In the genomic region with DNA sequence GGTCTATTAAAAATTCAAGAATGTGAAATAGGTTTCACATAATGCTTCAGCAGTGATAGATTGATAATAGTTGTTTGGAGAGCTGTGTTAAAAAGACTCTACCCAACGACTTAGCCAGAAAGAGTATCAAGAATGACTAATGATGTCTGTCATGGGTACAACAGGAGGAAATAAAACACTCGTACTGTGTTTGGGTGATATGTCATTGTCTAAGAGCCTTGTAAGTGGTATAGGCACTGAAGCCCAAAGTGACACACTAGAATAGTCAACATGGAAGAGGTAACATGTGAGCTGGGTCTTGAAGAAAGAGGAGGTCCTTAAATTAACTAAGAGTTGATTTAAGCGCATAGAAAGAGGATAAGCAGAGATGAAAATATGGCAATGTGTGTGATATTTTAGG, we compare ENCODE assay signal across 20 cellular contexts.
DNase-seq lines count a peak whose midpoint lies in the region; ATAC-seq, FAIRE-seq and TF ChIP-seq lines count a peak whose summit lies in the region.
"Had no signal": no experiment of that assay in that cellular context is flagged by ENCODE, and none has a peak within 500 bp of the region (broad histone marks: within the 10 kb centered on the region; RNA-seq: fewer than 3 reads in every experiment).

No MANE protein-coding gene starts in this region.

- WGBS in K562 (ENCODE audit: insufficient coverage, low coverage, missing lambda C conversion rate), result 2% methylated on average over 3 of the region's 3 CpGs

- intact Hi-C loops in K562 (cut with micrococcal nuclease), result no loop called here

- H3K36me3 ChIP-seq in K562 (ENCODE audit: control insufficient read depth, insufficient read depth, low read length), result no peaks in the 10 kb centered on the region
- H3K36me3 ChIP-seq: BLaER1 treated with 17β-estradiol and CSF1 and Interleukin-3, amounts not matched to agents 10 nM and 100 nM had no signal

- no peak for TF ChIP-seq CTCF in K562 (IDR thresholded peaks at IDR 0.05 in 2 of 3, conservative IDR thresholded peaks at IDR 0.05 in 1 of 3; ENCODE audit: insufficient read depth in 2 of 3, low read depth in 1 of 3, low read length in 3 of 3)

- ATAC-seq in K562 (no peak), esophagus mucosa (peak; percentile 81), GM21367 (IDR thresholded peaks at IDR 0.05; ENCODE audit: unreplicated experiment) (no peak)
- ATAC-seq: GM12878 had no signal

- CTCF ChIA-PET in K562 (lab: Yijun Ruan, JAX; ENCODE audit: low intra/inter-chr PET ratio), result no interaction called here

- FAIRE-seq in K562 (lab: Jason Lieb, UNC), result no peak
- FAIRE-seq: GM12878, H1, HTR-8/SVneo had no signal

- no peak overlapping the region for H3K27ac ChIP-seq in K562 (ENCODE audit: extremely low read depth, low read depth, low read length)
- H3K27ac ChIP-seq: BLaER1 treated with 17β-estradiol and CSF1 and Interleukin-3, amounts not matched to agents 10 nM and 100 nM had no signal

- no peak for TF ChIP-seq RAD21 in K562 (CRISPR knock-in tag; conservative IDR thresholded peaks at IDR 0.05 in 1 of 2, IDR thresholded peaks at IDR 0.05 in 1 of 2)

- BruUV-seq in K562 (replicated peaks; lab: Mats Ljungman, UMichigan), result no TSS peak

- DNase-seq in NCI-H1417 (lab: John Stamatoyannopoulos, UW), result peak in 2 of 3 experiments; percentile 31 to 51
- DNase-seq in NCI-H1417 treated with DMSO at 0.1 percent for 48 hours (lab: John Stamatoyannopoulos, UW), result no peak
- peak; percentile 27 for DNase-seq in NCI-H69 (lab: John Stamatoyannopoulos, UW)
- no peak for DNase-seq in K562 (ENCODE audit: extremely low read depth in 1 of 4, low spot score in 3 of 4)
- no peak for DNase-seq in dedifferentiated amniotic fluid mesenchymal stem cell (ENCODE audit: extremely low spot score)
- no peak for DNase-seq in NCI-H1930 (lab: John Stamatoyannopoulos, UW)
- DNase-seq: CD4-positive, CD25-positive, alpha-beta regulatory T cell; CD8-positive, alpha-beta memory T cell; COR-L47; DMS 273 treated with DMSO at 0.1 percent for 48 hours; DND-41; EL; H9; IMR-90 had no signal

- H2AFZ ChIP-seq in K562 (ENCODE audit: low read depth, low read length), result no peak overlapping the region

- TF ChIP-seq EP300 in K562 (IDR thresholded peaks at IDR 0.05; ENCODE audit: low read length), result no peak

- no peaks in the 10 kb centered on the region for H3K4me1 ChIP-seq in K562 (replicated peaks in 1 of 2; ENCODE audit: control insufficient read depth in 2 of 2, insufficient read depth in 2 of 2, low read length in 2 of 2)
- H3K4me1 ChIP-seq: BLaER1 treated with 17β-estradiol and CSF1 and Interleukin-3, amounts not matched to agents 10 nM and 100 nM had no signal

- no peak overlapping the region for H3K9ac ChIP-seq in K562 (ENCODE audit: insufficient read depth in 1 of 2, low read depth in 2 of 2, low read length in 2 of 2)
- H3K9ac ChIP-seq: BLaER1 treated with 17β-estradiol and CSF1 and Interleukin-3, amounts not matched to agents 10 nM and 100 nM had no signal

- H4K20me1 ChIP-seq in K562 (replicated peaks; ENCODE audit: control insufficient read depth, insufficient read depth, low read length), result no peaks in the 10 kb centered on the region
- H4K20me1 ChIP-seq: BLaER1 treated with 17β-estradiol and CSF1 and Interleukin-3, amounts not matched to agents 10 nM and 100 nM had no signal

- no peak for TF ChIP-seq POLR2A in K562 (conservative IDR thresholded peaks at IDR 0.05)

- H3K9me3 ChIP-seq in K562 (replicated peaks; ENCODE audit: control insufficient read depth, insufficient read depth, low read depth, low read length), result no peaks in the 10 kb centered on the region
- H3K9me3 ChIP-seq: BLaER1 treated with 17β-estradiol and CSF1 and Interleukin-3, amounts not matched to agents 10 nM and 100 nM had no signal

- no peak overlapping the region for H3K4me2 ChIP-seq in K562 (ENCODE audit: insufficient read depth, low read length)
- H3K4me2 ChIP-seq: BLaER1 treated with 17β-estradiol and CSF1 and Interleukin-3, amounts not matched to agents 10 nM and 100 nM had no signal

- H3K79me2 ChIP-seq in K562 (ENCODE audit: control insufficient read depth, insufficient read depth, low read length), result no peaks in the 10 kb centered on the region

- in situ Hi-C loops in K562 (cut with MboI), result no loop called here

- POLR2A ChIA-PET in K562 (lab: Yijun Ruan, JAX), result no interaction called here

- H3K27me3 ChIP-seq in K562 (ENCODE audit: control insufficient read depth in 2 of 2, insufficient read depth in 2 of 2, low read length in 2 of 2), result no peaks in the 10 kb centered on the region
- H3K27me3 ChIP-seq: BLaER1 treated with 17β-estradiol and CSF1 and Interleukin-3, amounts not matched to agents 10 nM and 100 nM had no signal

- no peaks in the 10 kb centered on the region for H3K9me1 ChIP-seq in K562 (ENCODE audit: control insufficient read depth, insufficient read depth, low read length)

- no peak overlapping the region for H3K4me3 ChIP-seq in K562
- H3K4me3 ChIP-seq: BLaER1 treated with 17β-estradiol and CSF1 and Interleukin-3, amounts not matched to agents 10 nM and 100 nM; GM12878 had no signal

TF ChIP-seq in K562, 482 proteins besides CTCF, POLR2A, EP300 and RAD21:
- TF ChIP-seq ZNF589 (CRISPR knock-in tag; IDR thresholded peaks at IDR 0.05; ENCODE audit: low read depth), result no peak
- TF ChIP-seq, protein P1, sequence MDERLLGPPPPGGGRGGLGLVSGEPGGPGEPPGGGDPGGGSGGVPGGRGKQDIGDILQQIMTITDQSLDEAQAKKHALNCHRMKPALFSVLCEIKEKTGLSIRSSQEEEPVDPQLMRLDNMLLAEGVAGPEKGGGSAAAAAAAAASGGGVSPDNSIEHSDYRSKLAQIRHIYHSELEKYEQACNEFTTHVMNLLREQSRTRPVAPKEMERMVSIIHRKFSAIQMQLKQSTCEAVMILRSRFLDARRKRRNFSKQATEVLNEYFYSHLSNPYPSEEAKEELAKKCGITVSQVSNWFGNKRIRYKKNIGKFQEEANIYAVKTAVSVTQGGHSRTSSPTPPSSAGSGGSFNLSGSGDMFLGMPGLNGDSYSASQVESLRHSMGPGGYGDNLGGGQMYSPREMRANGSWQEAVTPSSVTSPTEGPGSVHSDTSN (CRISPR knock-in tag; IDR thresholded peaks at IDR 0.05; ENCODE audit: low read depth), result no peak
- TF ChIP-seq, protein P1 (tag; conservative IDR thresholded peaks at IDR 0.05; ENCODE audit: low read depth), result peak; percentile 26; the same call in 1 of the 2 replicates
- TF ChIP-seq SIN3B (IDR thresholded peaks at IDR 0.05; ENCODE audit: low read depth), result no peak
- TF ChIP-seq FUS (optimal IDR thresholded peaks at IDR 0.05; ENCODE audit: low read depth, low read length), result no peak
- no peak for TF ChIP-seq NFXL1 (CRISPR knock-in tag; IDR thresholded peaks at IDR 0.05)

Comparison
In these comparisons a context has a peak if more than half of its experiments do, and no peak if none do; other contexts are left out.
1. DNase-seq: peak in NCI-H1417 (2 of 3) and NCI-H69 (single experiment); none in NCI-H1417 treated with DMSO at 0.1 percent for 48 hours (single experiment), K562 (0 of 4), dedifferentiated amniotic fluid mesenchymal stem cell (single experiment) and NCI-H1930 (0 of 2).